Comparison of ENCODE assay signal across 9 cellular contexts in the genomic region with DNA sequence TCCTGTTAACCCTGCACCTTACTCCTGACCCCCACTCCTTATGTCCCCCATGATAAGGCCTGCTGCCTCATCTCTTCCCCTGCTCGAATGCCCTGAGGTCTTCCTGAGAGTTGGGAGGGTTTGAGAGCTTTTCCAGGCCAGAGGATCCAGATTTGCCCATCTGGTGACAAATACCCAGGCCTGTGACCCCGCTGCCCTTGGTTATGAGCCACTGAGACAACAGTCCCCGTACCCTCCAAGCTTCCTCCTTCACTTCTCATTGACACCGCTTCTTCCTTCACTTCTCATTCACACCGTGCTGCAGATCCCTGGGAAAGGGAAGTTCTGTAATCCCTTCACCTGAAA. TPM values are rescaled to one million over a fixed set of nuclear protein-coding genes. Genes with fewer than 3 reads are reported as not detected.
A peak's percentile ranks its signal among the peaks of the same experiment; 100 is the strongest.
DNase-seq lines count a peak whose midpoint lies in the region; ATAC-seq and TF ChIP-seq lines count a peak whose summit lies in the region.
"Had no signal": no experiment of that assay in that cellular context is flagged by ENCODE, and none has a peak within 500 bp of the region (broad histone marks: within the 10 kb centered on the region; RNA-seq: fewer than 3 reads in every experiment).

No MANE protein-coding gene starts in this region.

- DNase-seq in SK-N-SH (peak; percentile 29), adrenal gland (peak in 1 of 7 donors; percentile 20), left lobe of liver (ENCODE audit: low spot score) (peak; percentile 43), suprapubic skin (ENCODE audit: low spot score in 2 of 2) (peak in 1 of 2 donors; percentile 47), hepatic stellate cell (ENCODE audit: low spot score) (no peak), NCI-H345 treated with DMSO at 0.1 percent for 48 hours (lab: John Stamatoyannopoulos, UW; ENCODE audit: unreplicated experiment) (no peak)

- no peak for TF ChIP-seq POLR2A in adrenal gland (IDR thresholded peaks at IDR 0.05)
- TF ChIP-seq POLR2A in suprapubic skin (IDR thresholded peaks at IDR 0.05) = no peak

- no peaks in the 10 kb centered on the region for H3K9me2 ChIP-seq in SK-N-SH

- no peaks in the 10 kb centered on the region for H3F3A ChIP-seq in SK-N-SH (replicated peaks; ENCODE audit: insufficient read depth)

- peak overlapping the region; percentile 95 for H3K4me2 ChIP-seq in SK-N-SH

- H2AFZ ChIP-seq in SK-N-SH (ENCODE audit: low read depth) = peak overlapping the region; percentile 92

- H3K27ac ChIP-seq in SK-N-SH (ENCODE audit: low read depth in 2 of 2, low read length in 1 of 2) (no peak overlapping the region; a peak in 1 of 4 replicates), adrenal gland (peak overlapping the region; percentile 62 to 79 (median 70)), suprapubic skin (peak overlapping the region; percentile 85)

- ATAC-seq in SK-N-SH treated with all-trans-retinoic acid at 6 μM for 48 hours (no peak; the same call in 2 of the 3 replicates), left lobe of liver (no peak), HG02798 (IDR thresholded peaks at IDR 0.05; ENCODE audit: poor library complexity, unreplicated experiment) (no peak)

- CTCF ChIA-PET in SK-N-SH (lab: Yijun Ruan, JAX) = no interaction called here

- POLR2A ChIA-PET in SK-N-SH (lab: Yijun Ruan, JAX) = no interaction called here

- no peaks in the 10 kb centered on the region for H4K20me1 ChIP-seq in SK-N-SH (ENCODE audit: insufficient read depth)

- H3K36me3 ChIP-seq in SK-N-SH (replicated peaks in 1 of 2; ENCODE audit: control insufficient read depth in 1 of 2, insufficient read depth in 2 of 2, low read length in 1 of 2) (no peaks in the 10 kb centered on the region), adrenal gland (replicated peaks in 1 of 2) (no peaks in the 10 kb centered on the region), suprapubic skin (no peaks in the 10 kb centered on the region)

- TF ChIP-seq RAD21 in SK-N-SH (IDR thresholded peaks at IDR 0.05; ENCODE audit: low read length) = no peak

- TF ChIP-seq EP300 in SK-N-SH (IDR thresholded peaks at IDR 0.05; ENCODE audit: borderline replicate concordance in 1 of 2, low read depth in 1 of 2, low read length in 1 of 2) (no peak), suprapubic skin (IDR thresholded peaks at IDR 0.05) (no peak)

- WGBS in SK-N-SH (ENCODE audit: low lambda C conversion rate) = 54% methylated on average over 5 of the region's 5 CpGs
- 9 to 21% (median 19%) methylated on average over 5 of the region's 5 CpGs for WGBS in adrenal gland, 4 donors
- WGBS in suprapubic skin = 17% methylated on average over 5 of the region's 5 CpGs

- H3K4me3 ChIP-seq in SK-N-SH (ENCODE audit: low read depth in 2 of 2, low read length in 1 of 2) (peak overlapping the region; percentile 63 to 78), adrenal gland (peak overlapping the region in 3 of 4 donors; percentile 66 to 85 (median 73)), suprapubic skin (peak overlapping the region; percentile 83)

- intact Hi-C loops in adrenal gland (cut with DNase I) = no loop called here

- no peaks in the 10 kb centered on the region for H3K79me2 ChIP-seq in SK-N-SH (ENCODE audit: insufficient read depth)

- H3K27me3 ChIP-seq in SK-N-SH (ENCODE audit: insufficient read depth) (no peaks in the 10 kb centered on the region), adrenal gland (no peaks in the 10 kb centered on the region), suprapubic skin (no peaks in the 10 kb centered on the region)

- TF ChIP-seq CTCF in SK-N-SH (IDR thresholded peaks at IDR 0.05) (no peak), adrenal gland (IDR thresholded peaks at IDR 0.05) (no peak), suprapubic skin (IDR thresholded peaks at IDR 0.05) (no peak)

- peak overlapping the region; percentile 67 for H3K9ac ChIP-seq in SK-N-SH

- H3K4me1 ChIP-seq in SK-N-SH (ENCODE audit: control insufficient read depth in 1 of 2, insufficient read depth in 2 of 2, low read depth in 1 of 2, low read length in 1 of 2) = peaks cover 0 to 5% of the 10 kb centered on the region in 2 experiments; a peak in 1 of 4 replicates
- H3K4me1 ChIP-seq in adrenal gland (replicated peaks in 1 of 2) = peaks cover 24 to 36% of the 10 kb centered on the region in 2 donors
- H3K4me1 ChIP-seq in suprapubic skin = peaks cover 49% of the 10 kb centered on the region

- H3K9me3 ChIP-seq in SK-N-SH = no peaks in the 10 kb centered on the region
- H3K9me3 ChIP-seq in adrenal gland (replicated peaks in 1 of 3) = no peaks in the 10 kb centered on the region
- H3K9me3 ChIP-seq in suprapubic skin = no peaks in the 10 kb centered on the region

TF ChIP-seq in SK-N-SH, 30 proteins besides CTCF, POLR2A, EP300 and RAD21:
- TF ChIP-seq, protein P1, sequence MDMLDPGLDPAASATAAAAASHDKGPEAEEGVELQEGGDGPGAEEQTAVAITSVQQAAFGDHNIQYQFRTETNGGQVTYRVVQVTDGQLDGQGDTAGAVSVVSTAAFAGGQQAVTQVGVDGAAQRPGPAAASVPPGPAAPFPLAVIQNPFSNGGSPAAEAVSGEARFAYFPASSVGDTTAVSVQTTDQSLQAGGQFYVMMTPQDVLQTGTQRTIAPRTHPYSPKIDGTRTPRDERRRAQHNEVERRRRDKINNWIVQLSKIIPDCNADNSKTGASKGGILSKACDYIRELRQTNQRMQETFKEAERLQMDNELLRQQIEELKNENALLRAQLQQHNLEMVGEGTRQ (IDR thresholded peaks at IDR 0.05; ENCODE audit: borderline replicate concordance, low read depth, low read length) = no peak
TF ChIP-seq in SK-N-SH: peak in this region for 0.

TF ChIP-seq in SK-N-SH treated with all-trans-retinoic acid at 6 μM for 48 hours, 23 proteins besides CTCF, POLR2A, EP300 and RAD21 (continues in another document):
- no peak for TF ChIP-seq TCF4 (CRISPR knock-in tag; IDR thresholded peaks at IDR 0.05; ENCODE audit: borderline replicate concordance)
- TF ChIP-seq ZFP3 (CRISPR knock-in tag; IDR thresholded peaks at IDR 0.05) = no peak
- no peak for TF ChIP-seq OSR1 (CRISPR knock-in tag; IDR thresholded peaks at IDR 0.05)
- no peak for TF ChIP-seq ARNTL (CRISPR knock-in tag; IDR thresholded peaks at IDR 0.05; ENCODE audit: borderline replicate concordance, low read depth)
- TF ChIP-seq SNAI2 (CRISPR knock-in tag; IDR thresholded peaks at IDR 0.05) = no peak
- no peak for TF ChIP-seq ISL1 (CRISPR knock-in tag; IDR thresholded peaks at IDR 0.05)
- no peak for TF ChIP-seq ZFP30 (CRISPR knock-in tag; IDR thresholded peaks at IDR 0.05)
- no peak for TF ChIP-seq PPARA (CRISPR knock-in tag; IDR thresholded peaks at IDR 0.05; ENCODE audit: borderline replicate concordance)
- TF ChIP-seq, protein P2, sequence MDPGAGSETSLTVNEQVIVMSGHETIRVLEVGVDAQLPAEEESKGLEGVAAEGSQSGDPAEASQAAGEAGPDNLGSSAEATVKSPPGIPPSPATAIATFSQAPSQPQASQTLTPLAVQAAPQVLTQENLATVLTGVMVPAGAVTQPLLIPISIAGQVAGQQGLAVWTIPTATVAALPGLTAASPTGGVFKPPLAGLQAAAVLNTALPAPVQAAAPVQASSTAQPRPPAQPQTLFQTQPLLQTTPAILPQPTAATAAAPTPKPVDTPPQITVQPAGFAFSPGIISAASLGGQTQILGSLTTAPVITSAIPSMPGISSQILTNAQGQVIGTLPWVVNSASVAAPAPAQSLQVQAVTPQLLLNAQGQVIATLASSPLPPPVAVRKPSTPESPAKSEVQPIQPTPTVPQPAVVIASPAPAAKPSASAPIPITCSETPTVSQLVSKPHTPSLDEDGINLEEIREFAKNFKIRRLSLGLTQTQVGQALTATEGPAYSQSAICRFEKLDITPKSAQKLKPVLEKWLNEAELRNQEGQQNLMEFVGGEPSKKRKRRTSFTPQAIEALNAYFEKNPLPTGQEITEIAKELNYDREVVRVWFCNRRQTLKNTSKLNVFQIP (CRISPR knock-in tag; IDR thresholded peaks at IDR 0.05; ENCODE audit: borderline replicate concordance, low read depth) = no peak
- no peak for TF ChIP-seq ZNF8 (CRISPR knock-in tag; IDR thresholded peaks at IDR 0.05)
- no peak for TF ChIP-seq ESRRG (CRISPR knock-in tag; IDR thresholded peaks at IDR 0.05)
- TF ChIP-seq RARB (CRISPR knock-in tag; IDR thresholded peaks at IDR 0.05) = no peak
- TF ChIP-seq ZNF70 (CRISPR knock-in tag; IDR thresholded peaks at IDR 0.05) = no peak

RNA-seq across cellular contexts. Expression of gene GM2A, which starts 0.6 kb away (rescaled TPM):
- polyA plus RNA-seq in SK-N-SH (2012; rRNA removed) = 8.0 and 10.2 TPM in 2 replicates
- polyA plus RNA-seq in SK-N-SH (2012; cell fraction: cytosol; rRNA removed) = 7.5 and 8.2 TPM in 2 replicates
- polyA plus RNA-seq in SK-N-SH (2012; cell fraction: nucleus; rRNA removed) = 4.2 and 4.7 TPM in 2 replicates
- total RNA-seq in adrenal gland = 10 to 100 TPM; 45.0 to 79.8 (median 53.9) TPM
- polyA plus RNA-seq in adrenal gland = 10 to 100 TPM; 15.5 to 62.9 (median 21.4) TPM
- total RNA-seq in left lobe of liver = 13.2 TPM
- total RNA-seq in suprapubic skin = 100 to 1,000 TPM in 3 of 4 donors, 10 to 100 TPM in 1; 99.3 to 167 (median 126) TPM

RNA-seq across cellular contexts. Expression of gene CCDC69, which starts 29.7 kb away (rescaled TPM):
- polyA plus RNA-seq in SK-N-SH (2012; rRNA removed) (0.38 and 0.54 TPM in 2 replicates), adrenal gland (100 to 1,000 TPM in 2 of 3 donors, 10 to 100 TPM in 1; 76.1 to 176 (median 148) TPM)
- 0.41 and 0.56 TPM in 2 replicates for polyA plus RNA-seq in SK-N-SH (2012; cell fraction: cytosol; rRNA removed)
- 0.21 and 0.22 TPM in 2 replicates for polyA plus RNA-seq in SK-N-SH (2012; cell fraction: nucleus; rRNA removed)
- total RNA-seq in adrenal gland (100 to 1,000 TPM; 123 to 241 (median 177) TPM), left lobe of liver (29.2 TPM), suprapubic skin (10 to 100 TPM; 11.5 to 32.3 (median 26.8) TPM)

RNA-seq across cellular contexts. Expression of gene SLC36A3, which starts 50.0 kb away (rescaled TPM):
- polyA plus RNA-seq in SK-N-SH (2012; rRNA removed) = not detected in 2 replicates
- not detected in 2 replicates for polyA plus RNA-seq in SK-N-SH (2012; cell fraction: cytosol; rRNA removed)
- not detected in 2 replicates for polyA plus RNA-seq in SK-N-SH (2012; cell fraction: nucleus; rRNA removed)
- not detected for total RNA-seq in adrenal gland
- not detected for polyA plus RNA-seq in adrenal gland
- total RNA-seq in left lobe of liver = not detected
- total RNA-seq in suprapubic skin = not detected
- total RNA-seq: renal cortical epithelial cell had no signal

Comparison
In these comparisons a context has a peak if more than half of its experiments do, and no peak if none do; other contexts are left out.
1. DNase-seq: peak in SK-N-SH (single experiment) and left lobe of liver (single experiment); none in hepatic stellate cell (single experiment) and NCI-H345 treated with DMSO at 0.1 percent for 48 hours (single experiment).
2. H3K27ac ChIP-seq: peak in adrenal gland (5 of 5) and suprapubic skin (single experiment); none in SK-N-SH (0 of 2).
3. Peak in every context shown above with its lines, with median percentiles within 50 percentile points of each other: H3K4me3 ChIP-seq.